ENCODE assay signal across 19 cellular contexts in the genomic region with DNA sequence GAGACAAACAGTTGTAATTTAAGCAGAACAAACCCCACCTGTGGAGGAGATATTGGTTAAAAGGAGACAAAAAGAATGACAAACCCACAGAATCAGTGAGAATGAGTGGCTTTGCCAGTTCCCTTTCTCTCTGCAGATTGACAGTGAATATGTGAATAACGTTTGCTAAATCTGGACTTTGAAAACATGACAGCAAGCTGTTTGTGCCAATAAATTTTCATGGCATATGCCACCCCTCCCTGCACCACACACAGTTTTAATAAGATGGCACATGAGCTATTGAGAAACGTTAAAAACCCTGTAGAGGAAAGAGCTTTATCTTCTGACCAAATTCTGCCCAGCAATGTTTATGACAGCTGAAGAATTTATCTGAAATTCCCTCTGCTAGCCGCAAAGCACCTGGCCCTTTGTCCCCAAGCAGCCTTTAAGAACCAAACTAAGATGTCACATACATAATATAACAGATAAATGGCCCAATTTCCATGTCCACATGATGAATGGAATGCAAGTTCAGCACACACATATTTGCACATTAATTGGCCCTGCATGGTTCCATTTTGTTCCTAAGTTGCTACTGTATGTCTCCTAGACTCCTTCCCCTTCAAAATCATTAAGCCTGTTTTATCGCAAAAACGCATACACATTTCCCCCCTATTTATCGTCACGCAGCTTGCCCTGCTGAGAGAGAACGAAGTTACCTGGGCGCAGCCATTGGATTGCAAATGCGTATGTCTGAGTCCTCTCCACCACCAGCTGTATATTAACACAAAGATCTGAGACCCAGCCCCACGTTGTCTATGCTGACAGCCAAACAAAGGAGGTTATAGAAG.
DNase-seq lines count a peak whose midpoint lies in the region; ATAC-seq and TF ChIP-seq lines count a peak whose summit lies in the region.
"Had no signal": no experiment of that assay in that cellular context is flagged by ENCODE, and none has a peak within 500 bp of the region (broad histone marks: within the 10 kb centered on the region; RNA-seq: fewer than 3 reads in every experiment).

No MANE protein-coding gene starts in this region.

- peak overlapping the region; percentile 92 for H3K27ac Mint-ChIP-seq in progenitor cell of endocrine pancreas
- H3K27ac Mint-ChIP-seq: CD4-positive, CD25-positive, alpha-beta regulatory T cell had no signal

- H3K36me3 ChIP-seq in H7 (replicated peaks; ENCODE audit: control insufficient read depth, insufficient read depth, low read length) = no peaks in the 10 kb centered on the region
- H3K36me3 ChIP-seq: Peyer's patch had no signal

- DNase-seq in H7 (peak; percentile 42), NCI-H69 (lab: John Stamatoyannopoulos, UW) (peak; percentile 63), iPS DF 19.7 (ENCODE audit: low read depth, low spot score) (peak; percentile 12), progenitor cell of endocrine pancreas (ENCODE audit: low spot score, unreplicated experiment) (no peak), CD1c-positive myeloid dendritic cell (ENCODE audit: extremely low spot score) (no peak)
- DNase-seq: ACHN; AML-193; Calu3; CD4-positive, CD25-positive, alpha-beta regulatory T cell; NCI-H1436; NCI-H1930; NCI-H226; NCI-H524 treated with DMSO at 0.1 percent for 48 hours; NK-92 treated with Interleukin-12 subunit alpha and Interleukin-12 subunit beta, amount 100 ng/mL, for 24 hours; Peyer's patch; Right ventricle myocardium superior had no signal

- no peaks in the 10 kb centered on the region for H3K9me3 Mint-ChIP-seq in progenitor cell of endocrine pancreas (ENCODE audit: low read depth)

- H3K4me1 Mint-ChIP-seq in progenitor cell of endocrine pancreas (ENCODE audit: low read depth) = peaks cover 27% of the 10 kb centered on the region
- H3K4me1 Mint-ChIP-seq: CD4-positive, CD25-positive, alpha-beta regulatory T cell had no signal

- H3K36me3 Mint-ChIP-seq in progenitor cell of endocrine pancreas (ENCODE audit: insufficient read depth) = no peaks in the 10 kb centered on the region
- H3K36me3 Mint-ChIP-seq: CD4-positive, CD25-positive, alpha-beta regulatory T cell had no signal

- no peak for ATAC-seq in activated CD4-positive, CD25-positive, alpha-beta regulatory T cell treated with anti-CD3 and anti-CD28 coated beads, Interleukin-2, amount 50 U/mL, for 24 hours
- no peak for ATAC-seq in GM19328 (IDR thresholded peaks at IDR 0.05; ENCODE audit: unreplicated experiment)

- TF ChIP-seq CTCF in progenitor cell of endocrine pancreas (IDR thresholded peaks at IDR 0.05; ENCODE audit: unreplicated experiment) = no peak

- H3K27me3 ChIP-seq in H7 (ENCODE audit: control insufficient read depth, insufficient read depth, low read length) = no peaks in the 10 kb centered on the region
- H3K27me3 ChIP-seq: Peyer's patch had no signal

- no peak overlapping the region for H3K4me3 Mint-ChIP-seq in progenitor cell of endocrine pancreas (ENCODE audit: low read depth)
- H3K4me3 Mint-ChIP-seq: CD4-positive, CD25-positive, alpha-beta regulatory T cell had no signal

- H3K27me3 Mint-ChIP-seq in progenitor cell of endocrine pancreas = peaks cover 6% of the 10 kb centered on the region
- H3K27me3 Mint-ChIP-seq: CD4-positive, CD25-positive, alpha-beta regulatory T cell had no signal

- no peak overlapping the region for H3K4me3 ChIP-seq in H7 (ENCODE audit: insufficient read depth, low read depth, low read length)
- H3K4me3 ChIP-seq: Peyer's patch, SK-N-MC had no signal

Comparison
In these comparisons a context has a peak if more than half of its experiments do, and no peak if none do; other contexts are left out.
1. DNase-seq: peak in H7 (single experiment), NCI-H69 (single experiment) and iPS DF 19.7 (single experiment); none in progenitor cell of endocrine pancreas (single experiment) and CD1c-positive myeloid dendritic cell (single experiment).